13 cellular contexts compared by ENCODE assay signal in the genomic region with DNA sequence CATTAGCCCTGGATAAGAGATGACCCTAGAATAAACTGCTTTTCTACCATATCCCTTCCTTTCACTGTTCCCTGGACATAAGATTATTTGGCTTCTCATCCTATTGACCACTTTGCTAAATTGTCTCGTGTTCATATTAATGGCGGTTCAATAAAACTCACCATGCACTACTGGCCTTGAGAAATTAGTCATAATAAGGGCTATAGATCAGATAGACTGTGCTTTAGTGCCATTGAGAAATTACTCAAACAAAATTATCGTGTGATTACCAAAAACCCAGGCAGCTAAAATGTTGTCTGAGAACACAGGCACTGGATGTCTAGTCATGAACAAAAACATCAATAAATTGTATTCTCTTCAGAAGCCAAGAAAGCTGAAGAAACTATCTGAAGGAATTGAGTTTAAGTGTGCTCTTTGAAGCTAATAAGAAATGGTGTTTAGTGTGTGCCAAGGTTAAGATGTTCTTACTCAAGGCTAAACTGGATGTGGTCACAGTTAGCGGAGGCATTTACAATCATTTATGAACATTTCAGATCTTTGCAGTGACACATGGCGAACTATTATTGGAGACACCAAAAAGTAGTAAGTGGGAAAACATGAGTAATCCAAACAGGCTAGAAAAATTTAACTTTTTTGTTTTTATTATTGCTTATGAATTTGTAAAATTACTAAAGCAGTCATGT.
A peak's percentile ranks its signal among the peaks of the same experiment; 100 is the strongest.
DNase-seq lines count a peak whose midpoint lies in the region; ATAC-seq and TF ChIP-seq lines count a peak whose summit lies in the region.
"Had no signal": no experiment of that assay in that cellular context is flagged by ENCODE, and none has a peak within 500 bp of the region (broad histone marks: within the 10 kb centered on the region; RNA-seq: fewer than 3 reads in every experiment).

No MANE protein-coding gene starts in this region.

- peak; percentile 74 for DNase-seq in HCEC 1CT
- DNase-seq in fibroblast of mammary gland (ENCODE audit: low read depth) = peak; percentile 86
- no peak for DNase-seq in mesenchymal stem cell
- DNase-seq in NCI-H1436 treated with DMSO at 0.1 percent for 48 hours (lab: John Stamatoyannopoulos, UW) = no peak
- no peak for DNase-seq in colonic mucosa
- DNase-seq in stimulated activated naive CD4-positive, alpha-beta T cell (lab: John Stamatoyannopoulos, UW) = no peak
- DNase-seq: activated CD8-positive, alpha-beta memory T cell treated with anti-CD3 and anti-CD28 coated beads for 24 hours; activated naive CD8-positive, alpha-beta T cell treated with anti-CD3 and anti-CD28 coated beads, Interleukin-2, amount 50 U/mL, for 24 hours; gastrocnemius medialis; OCI-M1 had no signal

- H3K27ac ChIP-seq in mesenchymal stem cell (ENCODE audit: low read length, poor library complexity, severe bottlenecking) (no peak overlapping the region), colonic mucosa (no peak overlapping the region)
- H3K27ac ChIP-seq: gastrocnemius medialis had no signal

- H2BK15ac ChIP-seq in mesenchymal stem cell (ENCODE audit: low read depth, poor library complexity, severe bottlenecking) = no peak overlapping the region

- H3K4me3 ChIP-seq in fibroblast of mammary gland (ENCODE audit: control insufficient read depth, low read depth, low read length) = no peak overlapping the region
- no peak overlapping the region for H3K4me3 ChIP-seq in mesenchymal stem cell (ENCODE audit: insufficient read depth in 1 of 2, low read depth in 1 of 2, low read length in 2 of 2)
- no peak overlapping the region for H3K4me3 ChIP-seq in colonic mucosa
- H3K4me3 ChIP-seq: gastrocnemius medialis had no signal

- no peaks in the 10 kb centered on the region for H3K4me1 ChIP-seq in mesenchymal stem cell (ENCODE audit: control insufficient read depth, insufficient read depth, low read depth, low read length)
- no peaks in the 10 kb centered on the region for H3K4me1 ChIP-seq in colonic mucosa
- H3K4me1 ChIP-seq: gastrocnemius medialis had no signal

- H3K4me2 ChIP-seq in mesenchymal stem cell (ENCODE audit: low read length, poor library complexity, severe bottlenecking) = no peak overlapping the region

- H3K9me3 ChIP-seq in mesenchymal stem cell (ENCODE audit: control insufficient read depth, low read length) (no peaks in the 10 kb centered on the region), colonic mucosa (no peaks in the 10 kb centered on the region)
- H3K9me3 ChIP-seq: gastrocnemius medialis had no signal

- no peak overlapping the region for H4K8ac ChIP-seq in mesenchymal stem cell (ENCODE audit: low read length)

- no peak overlapping the region for H2BK5ac ChIP-seq in mesenchymal stem cell (ENCODE audit: low read depth, low read length, poor library complexity, severe bottlenecking)

- H3K27me3 ChIP-seq in mesenchymal stem cell (ENCODE audit: control insufficient read depth in 1 of 2, insufficient read depth in 1 of 2, low read length in 2 of 2) (no peaks in the 10 kb centered on the region), colonic mucosa (no peaks in the 10 kb centered on the region)
- H3K27me3 ChIP-seq: gastrocnemius medialis had no signal

- H2AFZ ChIP-seq in mesenchymal stem cell (ENCODE audit: low read depth, low read length) = no peak overlapping the region

- WGBS in mesenchymal stem cell = 100% methylated on average over 5 of the region's 5 CpGs

- H4K91ac ChIP-seq in mesenchymal stem cell (ENCODE audit: low read length) = no peak overlapping the region

- H3K9ac ChIP-seq in mesenchymal stem cell (ENCODE audit: low read length) (no peak overlapping the region), colonic mucosa (ENCODE audit: low read depth in 2 of 2, low read length in 2 of 2) (no peak overlapping the region)

- no peak overlapping the region for H2BK120ac ChIP-seq in mesenchymal stem cell (ENCODE audit: low read depth, low read length)

- H3K23ac ChIP-seq in mesenchymal stem cell (ENCODE audit: low read length in 2 of 2) = no peak overlapping the region

- no peak overlapping the region for H3K14ac ChIP-seq in mesenchymal stem cell (ENCODE audit: low read length in 2 of 2)

- no peak overlapping the region for H2AK5ac ChIP-seq in mesenchymal stem cell (ENCODE audit: low read length, severe bottlenecking)

- intact Hi-C loops in colonic mucosa (cut with DNase I) = no loop called here

- no peak for TF ChIP-seq CTCF in fibroblast of mammary gland (conservative IDR thresholded peaks at IDR 0.05; ENCODE audit: control insufficient read depth, insufficient read depth, low read depth, low read length)
- TF ChIP-seq CTCF in colonic mucosa (IDR thresholded peaks at IDR 0.05) = no peak

- no peak overlapping the region for H3K4ac ChIP-seq in mesenchymal stem cell (ENCODE audit: low read depth in 1 of 2, low read length in 2 of 2)

- no peak overlapping the region for H2BK12ac ChIP-seq in mesenchymal stem cell (ENCODE audit: low read length in 2 of 2)

- H3K18ac ChIP-seq in mesenchymal stem cell (ENCODE audit: low read depth in 1 of 2, low read length in 2 of 2) = no peak overlapping the region

- no peaks in the 10 kb centered on the region for H3K79me1 ChIP-seq in mesenchymal stem cell (replicated peaks; ENCODE audit: low read length, poor library complexity, severe bottlenecking)

- ATAC-seq in GM18870 (IDR thresholded peaks at IDR 0.05; ENCODE audit: unreplicated experiment) (peak; percentile 92), HG03457 (IDR thresholded peaks at IDR 0.05; ENCODE audit: unreplicated experiment) (peak; percentile 95)
- ATAC-seq: activated naive CD8-positive, alpha-beta T cell treated with anti-CD3 and anti-CD28 coated beads, Interleukin-2, amount 50 U/mL, for 24 hours; gastrocnemius medialis; left lobe of liver had no signal

- H3K36me3 ChIP-seq in mesenchymal stem cell (ENCODE audit: control insufficient read depth in 1 of 2, insufficient read depth in 2 of 2, low read depth in 1 of 2, low read length in 2 of 2) = no peaks in the 10 kb centered on the region
- no peaks in the 10 kb centered on the region for H3K36me3 ChIP-seq in colonic mucosa
- H3K36me3 ChIP-seq: gastrocnemius medialis had no signal

Comparison
In these comparisons a context has a peak if more than half of its experiments do, and no peak if none do; other contexts are left out.
1. DNase-seq: peak in HCEC 1CT (single experiment) and fibroblast of mammary gland (single experiment); none in mesenchymal stem cell (single experiment), NCI-H1436 treated with DMSO at 0.1 percent for 48 hours (single experiment), colonic mucosa (single experiment) and stimulated activated naive CD4-positive, alpha-beta T cell (0 of 6).